18 cellular contexts compared by ENCODE assay signal in the genomic region with DNA sequence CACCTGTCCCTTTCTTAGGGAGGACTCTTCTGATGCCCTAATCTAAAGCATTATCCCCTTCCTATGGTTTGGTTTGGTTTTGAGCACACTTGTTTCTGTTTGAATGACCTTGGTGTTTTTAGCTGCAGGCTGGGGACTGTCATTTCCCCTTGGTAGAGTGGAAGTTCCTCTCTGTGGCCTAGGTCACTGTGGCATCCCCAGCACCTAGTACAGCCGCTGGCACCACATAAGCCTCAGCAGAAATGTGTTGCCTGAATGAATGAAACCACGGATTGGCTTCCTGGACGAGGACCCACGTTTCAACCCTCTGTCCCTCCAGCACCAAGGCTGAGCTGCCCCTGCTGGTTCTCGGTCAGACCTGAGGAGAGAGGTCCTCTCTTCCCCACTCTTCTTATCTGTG.
DNase-seq lines count a peak whose midpoint lies in the region; ATAC-seq, FAIRE-seq and TF ChIP-seq lines count a peak whose summit lies in the region.
"Had no signal": no experiment of that assay in that cellular context is flagged by ENCODE, and none has a peak within 500 bp of the region (broad histone marks: within the 10 kb centered on the region; RNA-seq: fewer than 3 reads in every experiment).

No MANE protein-coding gene starts in this region.

- 4% methylated on average over 5 of the region's 5 CpGs for WGBS in GM12878 (ENCODE audit: insufficient coverage, insufficient replicate concordance, low lambda C conversion rate, missing lambda C conversion rate)

- H3K27me3 ChIP-seq in GM12878 (replicated peaks in 1 of 2; ENCODE audit: control insufficient read depth in 2 of 2, insufficient read depth in 2 of 2, low read length in 1 of 2), result no peaks in the 10 kb centered on the region

- H3K9me3 ChIP-seq in GM12878 (replicated peaks; ENCODE audit: control insufficient read depth, insufficient read depth, low read length), result no peaks in the 10 kb centered on the region
- H3K9me3 ChIP-seq: lower lobe of right lung had no signal

- POLR2A ChIA-PET in GM12878 (lab: Charles Lee), result no interaction called here

- no peaks in the 10 kb centered on the region for H3K79me2 ChIP-seq in GM12878 (ENCODE audit: control insufficient read depth, insufficient read depth, low read length)

- peak; percentile 31 for DNase-seq in CD1c-positive myeloid dendritic cell (ENCODE audit: extremely low spot score)
- DNase-seq in KG1 (lab: John Stamatoyannopoulos, UW), result peak; percentile 42
- no peak for DNase-seq in GM12878 (ENCODE audit: low read depth, low spot score)
- DNase-seq in HCEC 1CT, result no peak
- DNase-seq in T1000 (lab: John Stamatoyannopoulos, UW), result no peak
- no peak for DNase-seq in mucosa of gallbladder (ENCODE audit: low spot score)
- DNase-seq: activated gamma-delta T cell treated with Interleukin-2 at 50 U/mL for 16 hours, Karpas-422, lower lobe of right lung, NCI-H1694, NCI-H446 treated with DMSO at 0.1 percent for 48 hours had no signal

- ATAC-seq in GM18909 (IDR thresholded peaks at IDR 0.05; ENCODE audit: poor library complexity, unreplicated experiment) (peak; percentile 59), GM12878 (peak; percentile 94), GM21360 (IDR thresholded peaks at IDR 0.05; ENCODE audit: unreplicated experiment) (no peak)
- ATAC-seq: lower lobe of right lung; naive thymus-derived CD8-positive, alpha-beta T cell had no signal

- H3K27ac ChIP-seq in GM12878 (ENCODE audit: control insufficient read depth, insufficient read depth), result no peak overlapping the region
- H3K27ac ChIP-seq: coronary artery, lower lobe of right lung, SK-N-MC had no signal

- H3K36me3 ChIP-seq in GM12878 (ENCODE audit: control insufficient read depth in 2 of 2, insufficient read depth in 2 of 2, low read length in 1 of 2), result no peaks in the 10 kb centered on the region
- H3K36me3 ChIP-seq: lower lobe of right lung had no signal

- SMC1A ChIA-PET in GM12878 (lab: Charles Lee; ENCODE audit: uncharacterized antibody, unreplicated experiment), result interaction anchor here (0.8 to 1.6 kb wide), 7 partner anchors 11 to 481 kb away, joined by 3 to 7 read pairs (median 3); no protein-coding TSS in a partner anchor

- RAD21 ChIA-PET in GM12878 (lab: Charles Lee; ENCODE audit: unreplicated experiment), result interaction anchor here (1.4 to 1.7 kb wide), 3 partner anchors 9 to 31 kb away, joined by 4 to 6 read pairs (median 6); no protein-coding TSS in a partner anchor

- peaks cover 16% of the 10 kb centered on the region for H3K4me1 ChIP-seq in GM12878 (ENCODE audit: control insufficient read depth, insufficient read depth, low read length)

- no peaks in the 10 kb centered on the region for H4K20me1 ChIP-seq in GM12878 (ENCODE audit: control insufficient read depth, insufficient read depth)

- TF ChIP-seq EP300 in GM12878 (IDR thresholded peaks at IDR 0.05; ENCODE audit: borderline replicate concordance in 1 of 2, control insufficient read depth in 1 of 2, low read depth in 2 of 2, low read length in 2 of 2), result no peak

- no peak for TF ChIP-seq RAD21 in GM12878 (IDR thresholded peaks at IDR 0.05; ENCODE audit: insufficient read depth, low read depth, low read length)

- no peak overlapping the region for H3K9ac ChIP-seq in GM12878 (ENCODE audit: control insufficient read depth, insufficient read depth, low read length)

- BruUV-seq in GM12878 (replicated peaks; lab: Mats Ljungman, UMichigan), result no TSS peak

- in situ Hi-C loops in GM12878 (cut with MboI), result loop anchor here (25.0 kb wide), 1 partner anchor 714 kb away; no protein-coding TSS in a partner anchor

- H3K4me2 ChIP-seq in GM12878 (ENCODE audit: control insufficient read depth, insufficient read depth), result no peak overlapping the region; the same call in 1 of the 2 replicates

- no peak overlapping the region for H2AFZ ChIP-seq in GM12878 (ENCODE audit: control insufficient read depth, low read depth, low read length)

- no peak for TF ChIP-seq POLR2A in GM12878 (IDR thresholded peaks at IDR 0.05; ENCODE audit: low read depth, low read length)

- H3K4me3 ChIP-seq in GM12878, result no peak overlapping the region
- H3K4me3 ChIP-seq: coronary artery, lower lobe of right lung, SK-N-MC had no signal

- no peak for TF ChIP-seq CTCF in GM12878 (IDR thresholded peaks at IDR 0.05 in 2 of 3, conservative IDR thresholded peaks at IDR 0.05 in 1 of 3; ENCODE audit: control insufficient read depth in 2 of 3, extremely low read depth in 1 of 3, insufficient read depth in 1 of 3, low read depth in 3 of 3, low read length in 3 of 3)

- CTCF ChIA-PET in GM12878 (lab: Yijun Ruan, JAX), result interaction anchor here (1.0 to 2.2 kb wide), 4 partner anchors 13 to 342 kb away, joined by 3 to 8 read pairs (median 6); no protein-coding TSS in a partner anchor

- intact Hi-C loops in GM12878 (cut with micrococcal nuclease; ENCODE audit: unreplicated experiment), result no loop called here

- peak; percentile 74 for FAIRE-seq in GM12878 (lab: Jason Lieb, UNC)
- FAIRE-seq: astrocyte, H54 had no signal

TF ChIP-seq in GM12878, 131 proteins besides CTCF, POLR2A, EP300 and RAD21 (continues in another document):
- TF ChIP-seq ATF2 (IDR thresholded peaks at IDR 0.05; ENCODE audit: low read length), result no peak
- peak; percentile 52; the same call in 1 of the 2 replicates for TF ChIP-seq SPI1 (IDR thresholded peaks at IDR 0.05; ENCODE audit: borderline replicate concordance, insufficient read depth, low read depth, low read length)
- 0 out of 2 replicates have a peak, but pooled peaks have one; percentile 32 for TF ChIP-seq IKZF1 (conservative IDR thresholded peaks at IDR 0.05)
- TF ChIP-seq MEF2B (IDR thresholded peaks at IDR 0.05; ENCODE audit: partially characterized antibody, poor library complexity, severe bottlenecking), result no peak
- TF ChIP-seq YBX1 (IDR thresholded peaks at IDR 0.05), result no peak
- TF ChIP-seq ZBED1 (IDR thresholded peaks at IDR 0.05; ENCODE audit: borderline replicate concordance), result no peak
- TF ChIP-seq SMAD5 (IDR thresholded peaks at IDR 0.05; ENCODE audit: low read depth), result no peak
- TF ChIP-seq SIN3A (IDR thresholded peaks at IDR 0.05; ENCODE audit: low read depth, low read length), result no peak
- TF ChIP-seq HDAC6 (IDR thresholded peaks at IDR 0.05; ENCODE audit: unreplicated experiment), result no peak
- TF ChIP-seq YY1 (IDR thresholded peaks at IDR 0.05; ENCODE audit: low read depth, low read length), result no peak
- TF ChIP-seq, protein P1, sequence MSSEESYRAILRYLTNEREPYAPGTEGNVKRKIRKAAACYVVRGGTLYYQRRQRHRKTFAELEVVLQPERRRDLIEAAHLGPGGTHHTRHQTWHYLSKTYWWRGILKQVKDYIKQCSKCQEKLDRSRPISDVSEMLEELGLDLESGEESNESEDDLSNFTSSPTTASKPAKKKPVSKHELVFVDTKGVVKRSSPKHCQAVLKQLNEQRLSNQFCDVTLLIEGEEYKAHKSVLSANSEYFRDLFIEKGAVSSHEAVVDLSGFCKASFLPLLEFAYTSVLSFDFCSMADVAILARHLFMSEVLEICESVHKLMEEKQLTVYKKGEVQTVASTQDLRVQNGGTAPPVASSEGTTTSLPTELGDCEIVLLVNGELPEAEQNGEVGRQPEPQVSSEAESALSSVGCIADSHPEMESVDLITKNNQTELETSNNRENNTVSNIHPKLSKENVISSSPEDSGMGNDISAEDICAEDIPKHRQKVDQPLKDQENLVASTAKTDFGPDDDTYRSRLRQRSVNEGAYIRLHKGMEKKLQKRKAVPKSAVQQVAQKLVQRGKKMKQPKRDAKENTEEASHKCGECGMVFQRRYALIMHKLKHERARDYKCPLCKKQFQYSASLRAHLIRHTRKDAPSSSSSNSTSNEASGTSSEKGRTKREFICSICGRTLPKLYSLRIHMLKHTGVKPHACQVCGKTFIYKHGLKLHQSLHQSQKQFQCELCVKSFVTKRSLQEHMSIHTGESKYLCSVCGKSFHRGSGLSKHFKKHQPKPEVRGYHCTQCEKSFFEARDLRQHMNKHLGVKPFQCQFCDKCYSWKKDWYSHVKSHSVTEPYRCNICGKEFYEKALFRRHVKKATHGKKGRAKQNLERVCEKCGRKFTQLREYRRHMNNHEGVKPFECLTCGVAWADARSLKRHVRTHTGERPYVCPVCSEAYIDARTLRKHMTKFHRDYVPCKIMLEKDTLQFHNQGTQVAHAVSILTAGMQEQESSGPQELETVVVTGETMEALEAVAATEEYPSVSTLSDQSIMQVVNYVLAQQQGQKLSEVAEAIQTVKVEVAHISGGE (CRISPR knock-in tag; IDR thresholded peaks at IDR 0.05), result no peak
- TF ChIP-seq LARP7 (IDR thresholded peaks at IDR 0.05), result 0 out of 2 replicates have a peak, but pooled peaks have one; percentile 28
- TF ChIP-seq ETV6 (conservative IDR thresholded peaks at IDR 0.05 in 1 of 2, IDR thresholded peaks at IDR 0.05 in 1 of 2; ENCODE audit: borderline replicate concordance in 1 of 2, low read depth in 1 of 2), result peak in 1 of 2 experiments; percentile 31; a peak in 1 of 4 replicates
- TF ChIP-seq EED (IDR thresholded peaks at IDR 0.05; ENCODE audit: low read depth), result no peak
- no peak for TF ChIP-seq MYC (IDR thresholded peaks at IDR 0.05; ENCODE audit: insufficient read depth, insufficient read length, insufficient replicate concordance, low read length, severe bottlenecking)
- no peak for TF ChIP-seq JUND (IDR thresholded peaks at IDR 0.05; ENCODE audit: low read depth, low read length)
- TF ChIP-seq RB1 (IDR thresholded peaks at IDR 0.05; ENCODE audit: borderline replicate concordance), result no peak
- peak; percentile 59 for TF ChIP-seq RUNX3 (IDR thresholded peaks at IDR 0.05; ENCODE audit: low read length)
- no peak for TF ChIP-seq PAX5 (IDR thresholded peaks at IDR 0.05; ENCODE audit: borderline replicate concordance, low read depth, low read length)
- no peak for TF ChIP-seq FOXM1 (IDR thresholded peaks at IDR 0.05; ENCODE audit: low read depth, low read length)
- no peak for TF ChIP-seq PML (IDR thresholded peaks at IDR 0.05; ENCODE audit: low read length)

Comparison
In these comparisons a context has a peak if more than half of its experiments do, and no peak if none do; other contexts are left out.
1. DNase-seq: peak in CD1c-positive myeloid dendritic cell (single experiment) and KG1 (single experiment); none in GM12878 (single experiment), HCEC 1CT (single experiment), T1000 (single experiment) and mucosa of gallbladder (single experiment).